Comparison of ENCODE assay signal across 2 cellular contexts in genomic region chr21:34582506-34583150, GRCh38.
TF ChIP-seq lines count a peak whose summit lies in the region.

No MANE protein-coding gene starts in this region.

TF ChIP-seq in A549, 52 proteins besides CTCF, POLR2A, EP300 and RAD21 (continued from another document):
- TF ChIP-seq REST (IDR thresholded peaks at IDR 0.05), result no peak

TF ChIP-seq in HepG2, 621 proteins besides CTCF, POLR2A, EP300 and RAD21 (continued from another document):
- no peak for TF ChIP-seq ZNF646 (CRISPR knock-in tag; IDR thresholded peaks at IDR 0.05)
